In genomic region chr3:194828926-194829325, GRCh38 we compare ENCODE assay signal across 30 cellular contexts.
"Had no signal": no experiment of that assay in that cellular context is flagged by ENCODE, and none has a peak within 500 bp of the region (broad histone marks: within the 10 kb centered on the region; RNA-seq: fewer than 3 reads in every experiment).

No MANE protein-coding gene starts in this region.

- FAIRE-seq: small intestine had no signal

- H3K4me3 ChIP-seq: neural progenitor cell, ovary, psoas muscle, right lobe of liver, sigmoid colon, suprapubic skin, testis, tibial artery, transverse colon, upper lobe of right lung, uterus had no signal

- H2AFZ ChIP-seq: neural progenitor cell, parathyroid adenoma had no signal

- H3K9me3 Mint-ChIP-seq: naive thymus-derived CD8-positive, alpha-beta T cell; natural killer cell treated with Interleukin-12 subunit alpha and Interleukin-12 subunit beta and Interleukin-15 and Interleukin-18, amount 100 ng/mL, for 72 hours; stimulated activated memory B cell treated with anti-CD40 and anti-IgM and Interleukin-4, amounts not matched to agents 10 μg/mL and 1 μg/mL and 100 μg/mL, for 72 hours; stimulated activated naive CD8-positive, alpha-beta T cell treated with anti-CD3 and anti-CD28 coated beads, Interleukin-15, amount 100 ng/mL, for 72 hours had no signal

- ATAC-seq: naive thymus-derived CD8-positive, alpha-beta T cell; natural killer cell treated with Interleukin-12 subunit alpha and Interleukin-12 subunit beta and Interleukin-15 and Interleukin-18, amount 100 ng/mL, for 72 hours; psoas muscle; right cardiac atrium; right lobe of liver; stimulated activated memory B cell treated with anti-CD40 and anti-IgM and Interleukin-4, amounts not matched to agents 10 μg/mL and 1 μg/mL and 100 μg/mL, for 72 hours; stimulated activated naive CD8-positive, alpha-beta T cell treated with anti-CD3 and anti-CD28 coated beads, Interleukin-15, amount 100 ng/mL, for 72 hours; stimulated activated naive CD8-positive, alpha-beta T cell treated with anti-CD3 and anti-CD28 coated beads, Interleukin-15, Interleukin-2, amounts not matched to agents 100 U/mL and 50 U/mL, for 24 hours; upper lobe of right lung had no signal

- H3K36me3 Mint-ChIP-seq: naive thymus-derived CD8-positive, alpha-beta T cell; natural killer cell treated with Interleukin-12 subunit alpha and Interleukin-12 subunit beta and Interleukin-15 and Interleukin-18, amount 100 ng/mL, for 72 hours; neural progenitor cell; stimulated activated memory B cell treated with anti-CD40 and anti-IgM and Interleukin-4, amounts not matched to agents 10 μg/mL and 1 μg/mL and 100 μg/mL, for 72 hours; type B pancreatic cell had no signal

- H3K27me3 ChIP-seq: neural progenitor cell, ovary, right lobe of liver, sigmoid colon, suprapubic skin, testis, transverse colon, upper lobe of right lung, uterus had no signal

- H3K9ac ChIP-seq: neural progenitor cell, parathyroid adenoma had no signal

- DNase-seq: naive thymus-derived CD8-positive, alpha-beta T cell; occipital lobe; ovary; posterior cingulate gyrus; psoas muscle; right cardiac atrium; right lobe of liver; sigmoid colon; small intestine; stimulated activated CD4-positive, alpha-beta T cell treated with anti-CD3 and anti-CD28 coated beads, Interleukin-12 subunit alpha, Interleukin-12 subunit beta, amount 100 ng/mL, for 4 hours; stimulated activated CD4-positive, alpha-beta T cell treated with anti-CD3 and anti-CD28 coated beads, Interleukin-1b, Interleukin-23, amount 100 ng/mL, for 48 hours; stimulated activated CD4-positive, alpha-beta T cell treated with anti-CD3 and anti-CD28 coated beads, Interleukin-4, amount 100 ng/mL, for 1 hour; stimulated activated CD4-positive, alpha-beta T cell treated with anti-CD3 and anti-CD28 coated beads, Interleukin-4, amount 100 ng/mL, for 4 hours; stimulated activated CD8-positive, alpha-beta memory T cell treated with anti-CD3 and anti-CD28 coated beads, Interleukin-4, amount 100 ng/mL, for 48 hours; stimulated activated naive CD4-positive, alpha-beta T cell; stimulated activated naive CD8-positive, alpha-beta T cell treated with anti-CD3 and anti-CD28 coated beads, Interleukin-15, amount 100 ng/mL, for 72 hours; stimulated activated naive CD8-positive, alpha-beta T cell treated with anti-CD3 and anti-CD28 coated beads, Interleukin-15, Interleukin-2, amounts not matched to agents 100 U/mL and 50 U/mL, for 24 hours; substantia nigra; testis; tibial artery; transverse colon; upper lobe of right lung; uterus had no signal

- H3K9me3 ChIP-seq: ovary, psoas muscle, right lobe of liver, sigmoid colon, suprapubic skin, testis, tibial artery, transverse colon, upper lobe of right lung, uterus had no signal

- H3K4me1 ChIP-seq: neural progenitor cell, parathyroid adenoma, right lobe of liver, sigmoid colon, suprapubic skin, testis, tibial artery, upper lobe of right lung, uterus had no signal

- H3K4me3 Mint-ChIP-seq: naive thymus-derived CD8-positive, alpha-beta T cell; natural killer cell treated with Interleukin-12 subunit alpha and Interleukin-12 subunit beta and Interleukin-15 and Interleukin-18, amount 100 ng/mL, for 72 hours; neural progenitor cell; stimulated activated memory B cell treated with anti-CD40 and anti-IgM and Interleukin-4, amounts not matched to agents 10 μg/mL and 1 μg/mL and 100 μg/mL, for 72 hours; stimulated activated naive CD8-positive, alpha-beta T cell treated with anti-CD3 and anti-CD28 coated beads, Interleukin-15, amount 100 ng/mL, for 72 hours; type B pancreatic cell had no signal

- H3K36me3 ChIP-seq: neural progenitor cell, ovary, right lobe of liver, sigmoid colon, suprapubic skin, tibial artery, transverse colon, upper lobe of right lung, uterus had no signal

- H3K27me3 Mint-ChIP-seq: stimulated activated naive CD8-positive, alpha-beta T cell treated with anti-CD3 and anti-CD28 coated beads, Interleukin-15, amount 100 ng/mL, for 72 hours had no signal

- H3K4me2 ChIP-seq: neural progenitor cell had no signal

- H3K27ac ChIP-seq: neural progenitor cell, ovary, parathyroid adenoma, psoas muscle, right lobe of liver, sigmoid colon, suprapubic skin, testis, tibial artery, transverse colon, upper lobe of right lung, uterus had no signal

- H3K27ac Mint-ChIP-seq: naive thymus-derived CD8-positive, alpha-beta T cell; natural killer cell treated with Interleukin-12 subunit alpha and Interleukin-12 subunit beta and Interleukin-15 and Interleukin-18, amount 100 ng/mL, for 72 hours; neural progenitor cell; progenitor cell of endocrine pancreas; stimulated activated memory B cell treated with anti-CD40 and anti-IgM and Interleukin-4, amounts not matched to agents 10 μg/mL and 1 μg/mL and 100 μg/mL, for 72 hours; stimulated activated naive CD8-positive, alpha-beta T cell treated with anti-CD3 and anti-CD28 coated beads, Interleukin-15, amount 100 ng/mL, for 72 hours; type B pancreatic cell had no signal

- H3K4me1 Mint-ChIP-seq: stimulated activated memory B cell treated with anti-CD40 and anti-IgM and Interleukin-4, amounts not matched to agents 10 μg/mL and 1 μg/mL and 100 μg/mL, for 72 hours; stimulated activated naive CD8-positive, alpha-beta T cell treated with anti-CD3 and anti-CD28 coated beads, Interleukin-15, amount 100 ng/mL, for 72 hours had no signal

- H3K79me2 ChIP-seq: parathyroid adenoma had no signal
